In the genomic region with DNA sequence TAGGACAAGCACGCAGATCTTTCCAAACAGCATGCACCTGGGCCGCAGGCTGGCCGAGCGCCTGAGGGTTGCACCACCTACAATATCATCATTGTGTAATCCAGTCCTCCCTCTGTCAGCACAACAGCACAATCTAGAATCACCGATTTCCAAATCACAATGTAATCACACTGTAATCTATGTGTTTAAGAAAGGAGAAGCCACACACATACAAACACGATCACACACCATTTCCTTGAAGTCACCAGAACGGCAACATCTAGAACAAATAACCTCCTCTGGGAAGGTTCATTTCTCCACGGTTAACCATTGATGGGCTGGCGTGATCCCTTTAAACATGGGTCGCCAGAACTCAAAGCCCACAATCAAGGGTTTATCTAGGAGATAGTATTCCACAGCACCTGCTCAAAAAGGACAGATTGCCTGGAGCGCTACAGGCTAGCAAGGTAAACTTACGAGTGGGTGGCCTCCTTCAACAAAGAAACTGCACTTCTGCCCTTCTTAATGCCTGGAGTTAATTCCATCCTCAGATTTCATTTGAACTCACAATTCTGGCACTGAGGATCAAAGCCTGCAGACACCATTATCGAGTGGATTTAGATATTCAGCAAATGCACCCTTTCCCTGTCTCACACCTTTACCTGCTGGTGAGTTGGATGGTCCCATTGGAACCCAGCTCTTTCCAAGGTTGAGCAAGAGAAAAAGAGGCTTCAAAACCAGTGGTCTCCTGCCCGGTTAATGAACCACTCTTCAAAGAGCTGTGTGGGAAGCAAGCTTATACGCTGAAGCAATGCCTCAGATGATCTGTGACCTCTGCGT, we compare ENCODE assay signal across 16 cellular contexts.
DNase-seq lines count a peak whose midpoint lies in the region; ATAC-seq, FAIRE-seq and TF ChIP-seq lines count a peak whose summit lies in the region.
"Had no signal": no experiment of that assay in that cellular context is flagged by ENCODE, and none has a peak within 500 bp of the region (broad histone marks: within the 10 kb centered on the region; RNA-seq: fewer than 3 reads in every experiment).

No MANE protein-coding gene starts in this region.

- H3K27ac Mint-ChIP-seq in type B pancreatic cell = peak overlapping the region; percentile 17
- H3K27ac Mint-ChIP-seq: CD8-positive, alpha-beta memory T cell had no signal

- TF ChIP-seq CTCF in bronchial epithelial cell (IDR thresholded peaks at IDR 0.05; ENCODE audit: insufficient read depth, low read length, severe bottlenecking) (no peak), right lobe of liver (IDR thresholded peaks at IDR 0.05) (no peak), type B pancreatic cell (conservative IDR thresholded peaks at IDR 0.05) (no peak)

- no peak for TF ChIP-seq POLR2A in right lobe of liver (IDR thresholded peaks at IDR 0.05)

- 16% methylated on average over 15 of the region's 16 CpGs for WGBS in right lobe of liver (ENCODE audit: insufficient coverage, low coverage, low lambda C conversion rate, missing lambda C conversion rate)

- intact Hi-C loops in right lobe of liver (cut with DNase I) = no loop called here

- peaks cover 12% of the 10 kb centered on the region for H3K4me1 Mint-ChIP-seq in type B pancreatic cell (ENCODE audit: unreplicated experiment)
- H3K4me1 Mint-ChIP-seq: CD8-positive, alpha-beta memory T cell had no signal

- H3K36me3 ChIP-seq in bronchial epithelial cell (ENCODE audit: control insufficient read depth, insufficient read depth, low read length) (no peaks in the 10 kb centered on the region), right lobe of liver (no peaks in the 10 kb centered on the region)

- ATAC-seq in right lobe of liver = peak; percentile 79 to 89 (median 83)
- ATAC-seq: Right ventricle myocardium inferior had no signal

- no peak overlapping the region for H3K4me3 Mint-ChIP-seq in type B pancreatic cell
- H3K4me3 Mint-ChIP-seq: CD8-positive, alpha-beta memory T cell had no signal

- peaks cover 0 to 29% (median 8%) of the 10 kb centered on the region in 4 donors for H3K4me1 ChIP-seq in right lobe of liver

- H3K36me3 Mint-ChIP-seq in type B pancreatic cell = no peaks in the 10 kb centered on the region
- H3K36me3 Mint-ChIP-seq: CD8-positive, alpha-beta memory T cell had no signal

- DNase-seq in NCI-H2029 (lab: John Stamatoyannopoulos, UW) = peak; percentile 21
- DNase-seq in NCI-H2029 treated with DMSO at 0.1 percent for 48 hours (lab: John Stamatoyannopoulos, UW) = no peak
- peak; percentile 69 for DNase-seq in bronchial epithelial cell (ENCODE audit: low read depth)
- peak; percentile 72 to 86 (median 81) for DNase-seq in right lobe of liver
- no peak for DNase-seq in type B pancreatic cell (ENCODE audit: extremely low spot score, unreplicated experiment)
- DNase-seq in GOT3 (lab: John Stamatoyannopoulos, UW) = no peak
- no peak for DNase-seq in SHP77 treated with DMSO at 0.1 percent for 48 hours (lab: John Stamatoyannopoulos, UW)
- DNase-seq in activated T-cell treated with anti-CD3 and anti-CD28 coated beads, Interleukin-2, amount 50 U/mL, for 48 hours = no peak
- DNase-seq: CD8-positive, alpha-beta memory T cell; DMS 273 treated with DMSO at 0.1 percent for 48 hours; H7; NCI-H1092; NCI-H748 treated with DMSO at 0.1 percent for 48 hours; SK-N-SH had no signal

- H3K4me3 ChIP-seq in bronchial epithelial cell (ENCODE audit: low read depth, low read length) (no peak overlapping the region), right lobe of liver (no peak overlapping the region)

- H3K9me3 Mint-ChIP-seq in type B pancreatic cell = no peaks in the 10 kb centered on the region
- H3K9me3 Mint-ChIP-seq: CD8-positive, alpha-beta memory T cell had no signal

- peaks cover 34% of the 10 kb centered on the region for H3K27me3 Mint-ChIP-seq in type B pancreatic cell

- H3K9me3 ChIP-seq in right lobe of liver = no peaks in the 10 kb centered on the region
- H3K9me3 ChIP-seq: SK-N-SH had no signal

- H3K27ac ChIP-seq in right lobe of liver = peak overlapping the region in 2 of 3 donors; percentile 41 to 53
- H3K27ac ChIP-seq: 22Rv1 had no signal

- H3K27me3 ChIP-seq in bronchial epithelial cell (ENCODE audit: control insufficient read depth, insufficient read depth, low read length) (no peaks in the 10 kb centered on the region), right lobe of liver (no peaks in the 10 kb centered on the region)

- FAIRE-seq in bronchial epithelial cell (lab: Jason Lieb, UNC) = peak; percentile 95

Comparison
In these comparisons a context has a peak if more than half of its experiments do, and no peak if none do; other contexts are left out.
1. DNase-seq: peak in NCI-H2029 (single experiment), bronchial epithelial cell (single experiment) and right lobe of liver (3 of 3); none in NCI-H2029 treated with DMSO at 0.1 percent for 48 hours (single experiment), type B pancreatic cell (single experiment), GOT3 (single experiment), SHP77 treated with DMSO at 0.1 percent for 48 hours (single experiment) and activated T-cell treated with anti-CD3 and anti-CD28 coated beads, Interleukin-2, amount 50 U/mL, for 48 hours (0 of 2).